In genomic region chr3:11379238-11379823, GRCh38 we compare ENCODE assay signal across 8 cellular contexts.
DNase-seq lines count a peak whose midpoint lies in the region; ATAC-seq, FAIRE-seq and TF ChIP-seq lines count a peak whose summit lies in the region.

No MANE protein-coding gene starts in this region.

- no peak overlapping the region for H3K4me3 Mint-ChIP-seq in activated naive CD8-positive, alpha-beta T cell treated with anti-CD3 and anti-CD28 coated beads, Interleukin-2, amount 50 U/mL, for 24 hours

- no peaks in the 10 kb centered on the region for H3K36me3 ChIP-seq in HepG2 (replicated peaks in 1 of 2; ENCODE audit: control insufficient read depth in 1 of 2, insufficient read depth in 2 of 2, low read length in 2 of 2)
- H3K36me3 ChIP-seq in aorta (ENCODE audit: control insufficient read depth in 1 of 2, insufficient read depth in 2 of 2, low read length in 1 of 2) = no peaks in the 10 kb centered on the region

- no peak overlapping the region for H3K4me3 ChIP-seq in HepG2 (replicated peaks in 1 of 3; ENCODE audit: insufficient read depth in 1 of 3, low read depth in 2 of 3, low read length in 3 of 3)
- peak overlapping the region in 1 of 2 donors; percentile 72 for H3K4me3 ChIP-seq in aorta (ENCODE audit: low read length in 2 of 2)

- H3K27me3 Mint-ChIP-seq in activated naive CD8-positive, alpha-beta T cell treated with anti-CD3 and anti-CD28 coated beads, Interleukin-2, amount 50 U/mL, for 24 hours = no peaks in the 10 kb centered on the region

- TF ChIP-seq RAD21 in HepG2 (CRISPR knock-in tag; IDR thresholded peaks at IDR 0.05) = peak; percentile 52; the same call in 1 of the 2 replicates

- H3K27ac Mint-ChIP-seq in activated naive CD8-positive, alpha-beta T cell treated with anti-CD3 and anti-CD28 coated beads, Interleukin-2, amount 50 U/mL, for 24 hours = no peak overlapping the region

- H4K20me1 ChIP-seq in HepG2 (ENCODE audit: insufficient read depth, low read length) = no peaks in the 10 kb centered on the region

- no peaks in the 10 kb centered on the region for H3K9me3 ChIP-seq in HepG2 (ENCODE audit: low read length)
- H3K9me3 ChIP-seq in aorta (ENCODE audit: control insufficient read depth, low read length) = no peaks in the 10 kb centered on the region

- TF ChIP-seq POLR2A in HepG2 (IDR thresholded peaks at IDR 0.05; ENCODE audit: insufficient read depth in 1 of 2, low read depth in 2 of 2, low read length in 2 of 2) = no peak

- TF ChIP-seq CTCF in 22Rv1 (IDR thresholded peaks at IDR 0.05) (peak; percentile 60), GM10248 (IDR thresholded peaks at IDR 0.05; ENCODE audit: control extremely low read depth, extremely low read depth, low read depth, missing control alignments) (peak; percentile 50), HepG2 (CRISPR knock-in tag; IDR thresholded peaks at IDR 0.05) (peak; percentile 72)

- no peaks in the 10 kb centered on the region for H3K9me3 Mint-ChIP-seq in activated naive CD8-positive, alpha-beta T cell treated with anti-CD3 and anti-CD28 coated beads, Interleukin-2, amount 50 U/mL, for 24 hours

- POLR2A ChIA-PET in GM10248 (lab: Yijun Ruan, JAX) (no interaction called here), HepG2 (lab: Yijun Ruan, JAX) (interaction anchor here (1.3 kb wide), 1 partner anchor 11 kb away, joined by 4 read pairs; no protein-coding TSS in a partner anchor)

- peak; percentile 59; the same call in 2 of the 3 replicates for ATAC-seq in HepG2
- ATAC-seq in aorta (ENCODE audit: low FRiP score) = peak; percentile 85
- ATAC-seq in HG02884 (IDR thresholded peaks at IDR 0.05; ENCODE audit: unreplicated experiment) = no peak
- no peak for ATAC-seq in activated naive CD8-positive, alpha-beta T cell treated with anti-CD3 and anti-CD28 coated beads, Interleukin-2, amount 50 U/mL, for 24 hours

- intact Hi-C loops in HepG2 (cut with micrococcal nuclease; ENCODE audit: unreplicated experiment) (loop anchor here (1.0 kb wide), 2 partner anchors 157 to 425 kb away; no protein-coding TSS in a partner anchor), aorta (cut with DNase I) (loop anchor here (2.0 to 5.0 kb wide), 3 partner anchors 273 to 425 kb away; no protein-coding TSS in a partner anchor)

- in situ Hi-C loops in HepG2 (cut with HindIII; ENCODE audit: extremely low pct_ligation_motif_present, low pct_unique_long_range_greater_than_20kb) = no loop called here

- peaks cover 11% of the 10 kb centered on the region for H3K36me3 Mint-ChIP-seq in activated naive CD8-positive, alpha-beta T cell treated with anti-CD3 and anti-CD28 coated beads, Interleukin-2, amount 50 U/mL, for 24 hours (ENCODE audit: low read depth)

- H3K4me1 ChIP-seq in HepG2 (ENCODE audit: insufficient read depth, low read length) = peaks cover 15% of the 10 kb centered on the region
- H3K4me1 ChIP-seq in aorta (ENCODE audit: control insufficient read depth in 1 of 2, insufficient read depth in 2 of 2, low read length in 2 of 2) = peaks cover 0 to 2% of the 10 kb centered on the region in 2 donors

- no peaks in the 10 kb centered on the region for H3K79me2 ChIP-seq in HepG2 (ENCODE audit: insufficient read depth, low read length)

- H3K27me3 ChIP-seq in HepG2 (ENCODE audit: control insufficient read depth in 1 of 2, insufficient read depth in 2 of 2, low read length in 2 of 2) = no peaks in the 10 kb centered on the region
- no peaks in the 10 kb centered on the region for H3K27me3 ChIP-seq in aorta (ENCODE audit: control insufficient read depth in 1 of 2, insufficient read depth in 2 of 2, low read length in 1 of 2)

- no peak overlapping the region for H3K27ac ChIP-seq in 22Rv1
- H3K27ac ChIP-seq in HepG2 (ENCODE audit: extremely low read length, insufficient read depth, low read length) = no peak overlapping the region
- H3K27ac ChIP-seq in aorta (ENCODE audit: low read depth in 1 of 2, low read length in 2 of 2) = peak overlapping the region; percentile 44 to 76

- no TSS peak for BruUV-seq in HepG2 (replicated peaks; lab: Mats Ljungman, UMichigan)

- TF ChIP-seq EP300 in HepG2 (IDR thresholded peaks at IDR 0.05; ENCODE audit: low read depth in 2 of 2, low read length in 2 of 2) (no peak), HepG2 (CRISPR knock-in tag; IDR thresholded peaks at IDR 0.05; ENCODE audit: borderline replicate concordance) (no peak)

- H2AFZ ChIP-seq in HepG2 (ENCODE audit: low read length) = no peak overlapping the region

- WGBS in HepG2 (ENCODE audit: low lambda C conversion rate) = 68% methylated on average over 2 of the region's 2 CpGs
- 1 to 2% methylated on average over 2 of the region's 2 CpGs for WGBS in aorta, 2 donors

- no peak overlapping the region for H3K9ac ChIP-seq in HepG2 (ENCODE audit: insufficient read depth, low read depth, low read length)

- H3K4me1 Mint-ChIP-seq in activated naive CD8-positive, alpha-beta T cell treated with anti-CD3 and anti-CD28 coated beads, Interleukin-2, amount 50 U/mL, for 24 hours = no peaks in the 10 kb centered on the region

- no peak overlapping the region for H3K4me2 ChIP-seq in HepG2 (ENCODE audit: low read depth, low read length)

- DNase-seq in GM10248 (ENCODE audit: extremely low spot score) (peak; percentile 26), NCI-H748 (lab: John Stamatoyannopoulos, UW; ENCODE audit: unreplicated experiment) (peak; percentile 54), cerebellum (ENCODE audit: low spot score) (peak; percentile 49), HepG2 (ENCODE audit: low spot score) (peak; percentile 24), aorta (no peak)
- DNase-seq in activated naive CD8-positive, alpha-beta T cell treated with anti-CD3 and anti-CD28 coated beads, Interleukin-2, amount 50 U/mL, for 24 hours = no peak

- FAIRE-seq in HepG2 (lab: Jason Lieb, UNC) = no peak

- CTCF ChIA-PET in GM10248 (lab: Yijun Ruan, JAX) (interaction anchor here (0.6 to 5.9 kb wide), 38 partner anchors 9 to 756 kb away, joined by 3 to 85 read pairs (median 4); no protein-coding TSS in a partner anchor), HepG2 (lab: Yijun Ruan, JAX; ENCODE audit: low intra/inter-chr PET ratio, low total read pairs) (interaction anchor here (1.0 to 1.8 kb wide), 4 partner anchors 157 to 425 kb away, joined by 3 to 14 read pairs (median 8); no protein-coding TSS in a partner anchor)

TF ChIP-seq in HepG2, 621 proteins besides CTCF, POLR2A, EP300 and RAD21 (continues in another document):
- TF ChIP-seq AHR (CRISPR knock-in tag; IDR thresholded peaks at IDR 0.05) (no peak), REST (IDR thresholded peaks at IDR 0.05; ENCODE audit: borderline replicate concordance in 1 of 2, low read depth in 1 of 2, low read length in 2 of 2) (no peak), SMC3 (IDR thresholded peaks at IDR 0.05; ENCODE audit: low read length) (peak; percentile 61), TAF15 (IDR thresholded peaks at IDR 0.05; ENCODE audit: low read depth, low read length, poor library complexity, severe bottlenecking) (no peak), IRF1 (CRISPR knock-in tag; IDR thresholded peaks at IDR 0.05; ENCODE audit: low read depth) (no peak), STAG1 (CRISPR knock-in tag; IDR thresholded peaks at IDR 0.05) (peak; percentile 87), KDM2A (CRISPR knock-in tag; IDR thresholded peaks at IDR 0.05; ENCODE audit: borderline replicate concordance, low read depth) (no peak), TCF7 (IDR thresholded peaks at IDR 0.05; ENCODE audit: low read depth) (no peak)

Comparison
In these comparisons a context has a peak if more than half of its experiments do, and no peak if none do; other contexts are left out.
1. H3K27ac ChIP-seq: peak in aorta (2 of 2); none in 22Rv1 (single experiment) and HepG2 (single experiment).
2. DNase-seq: peak in GM10248 (single experiment), NCI-H748 (single experiment), cerebellum (single experiment) and HepG2 (single experiment); none in aorta (0 of 2) and activated naive CD8-positive, alpha-beta T cell treated with anti-CD3 and anti-CD28 coated beads, Interleukin-2, amount 50 U/mL, for 24 hours (single experiment).
3. ATAC-seq: peak in HepG2 (single experiment) and aorta (single experiment); none in HG02884 (single experiment) and activated naive CD8-positive, alpha-beta T cell treated with anti-CD3 and anti-CD28 coated beads, Interleukin-2, amount 50 U/mL, for 24 hours (single experiment).
4. Peak in every context shown above with its lines, with median percentiles within 50 percentile points of each other: CTCF ChIP-seq.